In the genomic region with DNA sequence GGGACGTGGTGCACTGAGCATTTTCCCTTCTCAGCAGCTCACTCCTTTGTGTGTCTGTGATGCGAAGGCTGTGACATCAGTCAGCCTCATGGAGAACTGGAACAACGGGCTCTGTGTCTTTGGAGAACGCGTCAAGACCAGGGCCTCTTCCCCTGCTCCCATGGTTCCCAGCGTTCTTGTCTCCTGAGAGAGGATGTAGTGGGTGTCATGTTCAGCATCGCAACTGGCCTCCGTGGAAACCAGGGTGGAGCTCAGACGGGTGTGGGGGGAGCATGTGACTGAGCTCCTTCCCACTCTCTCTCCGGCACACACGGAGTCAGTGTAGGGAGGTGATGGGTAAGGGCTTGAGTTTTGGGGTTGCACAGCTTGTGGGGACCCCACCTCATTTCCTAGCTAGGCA, we compare ENCODE assay signal across 13 cellular contexts. TPM values are rescaled to one million over a fixed set of nuclear protein-coding genes. Genes with fewer than 3 reads are reported as not detected.
DNase-seq lines count a peak whose midpoint lies in the region; ATAC-seq and TF ChIP-seq lines count a peak whose summit lies in the region.
"Had no signal": no experiment of that assay in that cellular context is flagged by ENCODE, and none has a peak within 500 bp of the region (broad histone marks: within the 10 kb centered on the region; RNA-seq: fewer than 3 reads in every experiment).

No MANE protein-coding gene starts in this region.

- no peaks in the 10 kb centered on the region; the same call in 1 of the 2 replicates for H3K4me1 ChIP-seq in Panc1 (ENCODE audit: control insufficient read depth, insufficient read depth, low read length)
- H3K4me1 ChIP-seq: esophagus muscularis mucosa, stomach had no signal

- POLR2A ChIA-PET in Panc1 (lab: Charles Lee): no interaction called here

- in situ Hi-C loops in Panc1 (cut with HindIII; ENCODE audit: low pct_unique_long_range_greater_than_20kb, low sequenced_read_pairs): no loop called here

- no peaks in the 10 kb centered on the region for H3K36me3 ChIP-seq in Panc1 (ENCODE audit: control insufficient read depth, insufficient read depth, low read length)
- H3K36me3 ChIP-seq: esophagus muscularis mucosa, lower lobe of right lung, stomach had no signal

- H3K4me3 ChIP-seq in Panc1 (ENCODE audit: low read depth in 2 of 2, low read length in 2 of 2): no peak overlapping the region
- H3K4me3 ChIP-seq: coronary artery, esophagus muscularis mucosa, lower lobe of right lung, stomach had no signal

- H3K9me3 ChIP-seq in Panc1 (ENCODE audit: control insufficient read depth, insufficient read depth, low read depth, low read length): no peaks in the 10 kb centered on the region
- H3K9me3 ChIP-seq: esophagus muscularis mucosa, lower lobe of right lung, stomach had no signal

- no peaks in the 10 kb centered on the region for H3K27me3 ChIP-seq in Panc1 (ENCODE audit: control insufficient read depth, insufficient read depth, low read length)
- H3K27me3 ChIP-seq: esophagus muscularis mucosa, stomach had no signal

- no peak for TF ChIP-seq POLR2A in GM18505 (IDR thresholded peaks at IDR 0.05; ENCODE audit: borderline replicate concordance, extremely low read depth, insufficient read depth, insufficient read length)

- no peak for TF ChIP-seq CTCF in Panc1 (IDR thresholded peaks at IDR 0.05)

- DNase-seq in DMS153 treated with DMSO at 0.1 percent for 48 hours (lab: John Stamatoyannopoulos, UW; ENCODE audit: unreplicated experiment): peak; percentile 72
- DNase-seq in HT1080 (ENCODE audit: low read depth): peak; percentile 47
- no peak for DNase-seq in Panc1 (ENCODE audit: low read depth, low spot score)
- peak; percentile 20 for DNase-seq in middle frontal gyrus (ENCODE audit: extremely low spot score, low spot score)
- no peak for DNase-seq in GOT3 (lab: John Stamatoyannopoulos, UW)
- DNase-seq: CD8-positive, alpha-beta memory T cell; lower lobe of right lung; nephron progenitor cell; stomach had no signal

- intact Hi-C loops in Panc1 (cut with micrococcal nuclease; ENCODE audit: unreplicated experiment): no loop called here

- no TSS peak for BruUV-seq in Panc1 (replicated peaks; lab: Mats Ljungman, UMichigan)

- CTCF ChIA-PET in Panc1 (lab: Charles Lee): no interaction called here

- no peak for ATAC-seq in Panc1
- ATAC-seq in GM19467 (IDR thresholded peaks at IDR 0.05; ENCODE audit: unreplicated experiment): no peak
- no peak for ATAC-seq in GM18505 (IDR thresholded peaks at IDR 0.05; ENCODE audit: unreplicated experiment)

- H3K27ac ChIP-seq in Panc1 (ENCODE audit: low read length): peak overlapping the region; percentile 34; the same call in 1 of the 2 replicates
- H3K27ac ChIP-seq: coronary artery, esophagus muscularis mucosa, lower lobe of right lung, stomach had no signal

RNA-seq across cellular contexts. Expression of a gene that starts 59.7 kb away (rescaled TPM):
- total RNA-seq in HT1080 (2014; rRNA removed; shearing (Covaris generic)): 16.5 and 23.0 TPM in 2 replicates
- 22.0 and 26.9 TPM in 2 replicates for polyA plus RNA-seq in HT1080 (2015; cell fraction: cytosol; rRNA removed)
- 61.4 and 71.2 TPM in 2 replicates for polyA plus RNA-seq in HT1080 (2015; cell fraction: nucleus; rRNA removed)
- total RNA-seq in Panc1 (2021; ENCODE audit: unreplicated experiment): 29.6 TPM
- polyA plus RNA-seq in Panc1 (2012; ENCODE audit: insufficient read length): 21.0 TPM

Comparison
In these comparisons a context has a peak if more than half of its experiments do, and no peak if none do; other contexts are left out.
1. DNase-seq: peak in DMS153 treated with DMSO at 0.1 percent for 48 hours (single experiment), HT1080 (single experiment) and middle frontal gyrus (single experiment); none in Panc1 (single experiment) and GOT3 (single experiment).